Comparison of ENCODE assay signal across 10 cellular contexts in genomic region chr4:113292371-113293042, GRCh38.
DNase-seq lines count a peak whose midpoint lies in the region; ATAC-seq and TF ChIP-seq lines count a peak whose summit lies in the region.
"Had no signal": no experiment of that assay in that cellular context is flagged by ENCODE, and none has a peak within 500 bp of the region (broad histone marks: within the 10 kb centered on the region; RNA-seq: fewer than 3 reads in every experiment).

No MANE protein-coding gene starts in this region.

- no peak overlapping the region for H2AFZ ChIP-seq in OCI-LY7 (ENCODE audit: low read length)

- no TSS peak for BruUV-seq in OCI-LY7 (replicated peaks; lab: Mats Ljungman, UMichigan)

- DNase-seq in C1 segment of cervical spinal cord (lab: John Stamatoyannopoulos, UW) (peak in 12 of 14 donors; percentile 12 to 76 (median 56)), adipocyte (ENCODE audit: low read depth) (no peak), left ventricle myocardium inferior (peak; percentile 37), posterior cingulate gyrus (peak; percentile 39 to 94 (median 58)), OCI-LY7 (ENCODE audit: low spot score) (no peak), SKM-1 (lab: John Stamatoyannopoulos, UW; ENCODE audit: unreplicated experiment) (no peak), BE2C (no peak)
- DNase-seq: activated CD4-positive, alpha-beta T cell treated with anti-CD3 and anti-CD28 coated beads, Interleukin-2, amount 50 U/mL, for 48 hours; CD8-positive, alpha-beta memory T cell had no signal

- intact Hi-C loops in left ventricle myocardium inferior (cut with micrococcal nuclease): no loop called here
- intact Hi-C loops in posterior cingulate gyrus (cut with DNase I): no loop called here
- intact Hi-C loops in OCI-LY7 (cut with micrococcal nuclease; ENCODE audit: unreplicated experiment): no loop called here

- H3K9ac ChIP-seq in adipocyte (ENCODE audit: low read length): peak overlapping the region; percentile 87

- peak overlapping the region; percentile 79 for H3K27ac ChIP-seq in left ventricle myocardium inferior (replicated peaks)
- H3K27ac ChIP-seq in OCI-LY7 (ENCODE audit: low read depth, low read length, poor library complexity, severe bottlenecking): no peak overlapping the region

- H3K36me3 ChIP-seq in adipocyte (ENCODE audit: control insufficient read depth, insufficient read depth, low read length, severe bottlenecking) (peaks cover 9% of the 10 kb centered on the region), left ventricle myocardium inferior (peaks cover 4% of the 10 kb centered on the region), OCI-LY7 (ENCODE audit: insufficient read depth, low read length) (no peaks in the 10 kb centered on the region), BE2C (peaks cover 15% of the 10 kb centered on the region; the same call in 1 of the 2 replicates)

- H4K20me1 ChIP-seq in OCI-LY7 (ENCODE audit: insufficient read depth, low read length): no peaks in the 10 kb centered on the region

- H3K4me2 ChIP-seq in OCI-LY7 (ENCODE audit: low read length): no peak overlapping the region

- TF ChIP-seq CTCF in left ventricle myocardium inferior (IDR thresholded peaks at IDR 0.05; ENCODE audit: borderline replicate concordance) (no peak), OCI-LY7 (conservative IDR thresholded peaks at IDR 0.05; ENCODE audit: low read length) (no peak), BE2C (IDR thresholded peaks at IDR 0.05; ENCODE audit: low read depth, low read length) (no peak)

- H3K4me1 ChIP-seq in adipocyte (ENCODE audit: control insufficient read depth, insufficient read depth, low read length) (peaks cover 73% of the 10 kb centered on the region), left ventricle myocardium inferior (peaks cover 52% of the 10 kb centered on the region), OCI-LY7 (ENCODE audit: insufficient read depth, low read length, poor library complexity, severe bottlenecking) (no peaks in the 10 kb centered on the region), BE2C (no peaks in the 10 kb centered on the region)

- POLR2A ChIA-PET in OCI-LY7 (lab: Charles Lee): interaction anchor here (0.6 to 0.9 kb wide), 4 partner anchors 9 to 1500 kb away, joined by 3 to 4 read pairs (median 4); no protein-coding TSS in a partner anchor

- no peak for ATAC-seq in GM21825 (IDR thresholded peaks at IDR 0.05; ENCODE audit: unreplicated experiment)

- no peaks in the 10 kb centered on the region for H3K79me2 ChIP-seq in OCI-LY7 (ENCODE audit: insufficient read depth, low read depth, low read length)

- peak overlapping the region; percentile 88 for H3K4me3 ChIP-seq in adipocyte (ENCODE audit: low read length)
- peak overlapping the region; percentile 47 for H3K4me3 ChIP-seq in left ventricle myocardium inferior
- H3K4me3 ChIP-seq in OCI-LY7 (ENCODE audit: low read depth, low read length, poor library complexity, severe bottlenecking): no peak overlapping the region
- no peak overlapping the region for H3K4me3 ChIP-seq in BE2C (ENCODE audit: low read depth, low read length)

- H3K9me3 ChIP-seq in adipocyte (ENCODE audit: control insufficient read depth, low read length) (no peaks in the 10 kb centered on the region), left ventricle myocardium inferior (replicated peaks) (no peaks in the 10 kb centered on the region), OCI-LY7 (ENCODE audit: low read length) (no peaks in the 10 kb centered on the region), BE2C (no peaks in the 10 kb centered on the region)

- CTCF ChIA-PET in OCI-LY7 (lab: Charles Lee; ENCODE audit: unreplicated experiment): no interaction called here

- H3K27me3 ChIP-seq in adipocyte (replicated peaks; ENCODE audit: control insufficient read depth, insufficient read depth, low read length) (no peaks in the 10 kb centered on the region), left ventricle myocardium inferior (ENCODE audit: low read depth) (no peaks in the 10 kb centered on the region), BE2C (no peaks in the 10 kb centered on the region)

- H3K9me2 ChIP-seq in OCI-LY7 (ENCODE audit: insufficient read depth, low read length): no peaks in the 10 kb centered on the region

Comparison
In these comparisons a context has a peak if more than half of its experiments do, and no peak if none do; other contexts are left out.
1. DNase-seq: peak in C1 segment of cervical spinal cord (12 of 14), left ventricle myocardium inferior (single experiment) and posterior cingulate gyrus (10 of 10); none in adipocyte (single experiment), OCI-LY7 (single experiment), SKM-1 (single experiment) and BE2C (single experiment).
2. H3K4me3 ChIP-seq: peak in adipocyte (single experiment) and left ventricle myocardium inferior (single experiment); none in OCI-LY7 (single experiment) and BE2C (single experiment).